Comparison of ENCODE assay signal across 10 cellular contexts in the genomic region with DNA sequence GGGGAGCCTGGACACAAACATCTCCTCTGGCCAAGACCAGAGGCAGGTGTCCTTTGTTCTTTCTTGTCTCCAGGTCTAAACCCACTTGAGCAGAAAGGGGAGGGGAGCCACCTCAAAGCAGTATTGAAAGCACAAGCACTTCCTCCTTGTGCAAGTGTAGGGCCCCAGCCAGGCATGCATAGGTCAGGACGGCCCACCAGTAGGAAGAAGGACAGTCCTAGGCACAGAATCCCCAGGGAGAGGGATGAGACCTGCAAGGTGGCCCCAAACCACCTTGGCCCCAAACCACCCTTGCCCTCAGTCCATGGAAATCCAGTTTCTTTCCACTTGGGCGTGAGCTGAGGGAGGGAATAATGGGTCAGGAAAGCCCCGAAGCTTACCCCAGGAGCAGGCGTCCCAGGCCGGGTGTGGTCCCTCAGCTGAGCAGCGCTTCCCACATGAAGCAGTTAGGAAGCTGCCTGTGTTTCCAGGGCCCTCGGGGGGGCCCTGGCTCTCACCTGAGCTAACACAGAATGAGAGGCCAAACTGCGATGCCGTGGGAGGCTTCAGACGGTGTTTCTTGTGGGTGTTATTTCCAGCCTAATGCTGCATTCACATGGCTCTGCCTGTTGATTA. TPM values are rescaled to one million over a fixed set of nuclear protein-coding genes. Genes with fewer than 3 reads are reported as not detected.
A peak's percentile ranks its signal among the peaks of the same experiment; 100 is the strongest.
DNase-seq lines count a peak whose midpoint lies in the region; ATAC-seq lines count a peak whose summit lies in the region.
"Had no signal": no experiment of that assay in that cellular context is flagged by ENCODE, and none has a peak within 500 bp of the region (broad histone marks: within the 10 kb centered on the region; RNA-seq: fewer than 3 reads in every experiment).

No MANE protein-coding gene starts in this region.

- no peak for DNase-seq in D341Med (ENCODE audit: low spot score)
- DNase-seq in NCI-H187 (lab: John Stamatoyannopoulos, UW), result no peak
- no peak for DNase-seq in CD1c-positive myeloid dendritic cell (ENCODE audit: extremely low spot score)
- DNase-seq: activated T-cell treated with anti-CD3 and anti-CD28 coated beads, Interleukin-2, amount 50 U/mL, for 4 hours; substantia nigra had no signal

- ATAC-seq in GM18868 (IDR thresholded peaks at IDR 0.05; ENCODE audit: unreplicated experiment), result peak; percentile 98
- peak; percentile 99 for ATAC-seq in GM21367 (IDR thresholded peaks at IDR 0.05; ENCODE audit: unreplicated experiment)
- peak; percentile 95 for ATAC-seq in HG03039 (IDR thresholded peaks at IDR 0.05; ENCODE audit: unreplicated experiment)
- peak; percentile 52 for ATAC-seq in activated T-helper 17 cell treated with anti-CD3 and anti-CD28 coated beads, Interleukin-2, amount 50 U/mL, for 72 hours (replicated peaks)

- no peaks in the 10 kb centered on the region for H3K4me1 Mint-ChIP-seq in activated T-helper 17 cell treated with anti-CD3 and anti-CD28 coated beads, Interleukin-2, amount 50 U/mL, for 72 hours
- H3K4me1 Mint-ChIP-seq: central memory CD8-positive, alpha-beta T cell had no signal

- no peak overlapping the region for H3K4me3 Mint-ChIP-seq in activated T-helper 17 cell treated with anti-CD3 and anti-CD28 coated beads, Interleukin-2, amount 50 U/mL, for 72 hours
- H3K4me3 Mint-ChIP-seq: activated T-cell treated with anti-CD3 and anti-CD28 coated beads, Interleukin-2, amount 50 U/mL, for 4 hours; central memory CD8-positive, alpha-beta T cell had no signal

- no peak overlapping the region for H3K27ac Mint-ChIP-seq in activated T-helper 17 cell treated with anti-CD3 and anti-CD28 coated beads, Interleukin-2, amount 50 U/mL, for 72 hours

- H3K36me3 Mint-ChIP-seq in activated T-helper 17 cell treated with anti-CD3 and anti-CD28 coated beads, Interleukin-2, amount 50 U/mL, for 72 hours (ENCODE audit: low read depth), result no peaks in the 10 kb centered on the region

- H3K9me3 Mint-ChIP-seq in activated T-helper 17 cell treated with anti-CD3 and anti-CD28 coated beads, Interleukin-2, amount 50 U/mL, for 72 hours, result no peaks in the 10 kb centered on the region
- H3K9me3 Mint-ChIP-seq: activated T-cell treated with anti-CD3 and anti-CD28 coated beads, Interleukin-2, amount 50 U/mL, for 4 hours; central memory CD8-positive, alpha-beta T cell had no signal

- peaks cover 26% of the 10 kb centered on the region for H3K27me3 Mint-ChIP-seq in activated T-helper 17 cell treated with anti-CD3 and anti-CD28 coated beads, Interleukin-2, amount 50 U/mL, for 72 hours

RNA-seq across cellular contexts. Expression of gene IGSF9B, which starts 20.4 kb away (rescaled TPM):
- 100 to 1,000 TPM in 1 of 2 donors, 10 to 100 TPM in 1; 25.4 to 279 TPM for total RNA-seq in activated T-helper 17 cell treated with anti-CD3 and anti-CD28 coated beads, Interleukin-2, amount 50 U/mL, for 72 hours
